1 cellular context compared by ENCODE assay signal in genomic region chr17:82092995-82093751, GRCh38.
TF ChIP-seq lines count a peak whose summit lies in the region.

No MANE protein-coding gene starts in this region.

TF ChIP-seq in endothelial cell of umbilical vein, 7 proteins besides CTCF, POLR2A, EP300 and RAD21 (continued from another document):
- TF ChIP-seq MAX (IDR thresholded peaks at IDR 0.05; ENCODE audit: insufficient read depth, insufficient read length) = no peak
- TF ChIP-seq EZH2 (IDR thresholded peaks at IDR 0.05; ENCODE audit: borderline replicate concordance, low read depth, low read length, severe bottlenecking) = no peak
- no peak for TF ChIP-seq MYC (IDR thresholded peaks at IDR 0.05; ENCODE audit: low read depth, low read length)
- no peak for TF ChIP-seq POLR2AphosphoS5 (IDR thresholded peaks at IDR 0.05; ENCODE audit: insufficient read depth, low read depth, low read length)
- TF ChIP-seq GATA2 (IDR thresholded peaks at IDR 0.05; ENCODE audit: insufficient read depth, insufficient read length, low read depth, low read length) = no peak
